Comparison of ENCODE assay signal across 29 cellular contexts in genomic region chr9:88579363-88579715, GRCh38. TPM values are rescaled to one million over a fixed set of nuclear protein-coding genes. Genes with fewer than 3 reads are reported as not detected.
"Had no signal": no experiment of that assay in that cellular context is flagged by ENCODE, and none has a peak within 500 bp of the region (broad histone marks: within the 10 kb centered on the region; RNA-seq: fewer than 3 reads in every experiment).

No MANE protein-coding gene starts in this region.

- H3K9ac ChIP-seq: SK-N-SH had no signal

- H3K4me2 ChIP-seq: SK-N-SH had no signal

- H3K9me3 ChIP-seq: ascending aorta, body of pancreas, breast epithelium, MG63, SJSA1, SK-N-SH had no signal

- H3K27me3 ChIP-seq: ascending aorta, body of pancreas, breast epithelium, MG63, SJSA1 had no signal

- H3K36me3 ChIP-seq: ascending aorta, breast epithelium, MG63, SJSA1 had no signal

- DNase-seq: activated CD4-positive, alpha-beta T cell treated with anti-CD3 and anti-CD28 coated beads, Interleukin-2, amount 10 ng/mL, durations not matched to agents 24 days and 14 days; activated CD4-positive, alpha-beta T cell treated with anti-CD3 and anti-CD28 coated beads, Interleukin-2, amount 50 U/mL, for 4 hours; activated CD8-positive, alpha-beta T cell treated with anti-CD3 and anti-CD28 coated beads, Interleukin-2, amount 10 ng/mL, durations not matched to agents 7 days and 5 days; activated gamma-delta T cell; activated naive CD4-positive, alpha-beta T cell treated with Interleukin-2 at 50 U/mL for 16 hours; activated naive CD8-positive, alpha-beta T cell treated with anti-CD3 and anti-CD28 coated beads, Interleukin-2, amount 10 ng/mL, durations not matched to agents 7 days and 5 days; activated T-cell treated with anti-CD3 and anti-CD28 coated beads, Interleukin-2, amount 50 U/mL, for 24 hours; amygdala; body of pancreas; Kasumi-1; KBM-7; MG63; NCI-H1092 treated with DMSO at 0.1 percent for 48 hours; NCI-H1417; NCI-H1694; NCI-H1930; NCI-H2081 treated with DMSO at 0.1 percent for 48 hours; NCI-H345; NCI-H510A; NCI-H526; NCI-H748 treated with DMSO at 0.1 percent for 48 hours; OCI-M1; SHP77 treated with DMSO at 0.1 percent for 48 hours; SK-N-SH had no signal

- H3K4me3 ChIP-seq: ascending aorta, body of pancreas, breast epithelium, MG63, SJSA1 had no signal

- H3K4me1 ChIP-seq: ascending aorta, breast epithelium had no signal

- H3K27ac ChIP-seq: ascending aorta, body of pancreas, breast epithelium, SJSA1 had no signal

RNA-seq across cellular contexts. Expression of gene NXNL2, which starts 44.4 kb away (rescaled TPM):
- total RNA-seq: activated CD4-positive, alpha-beta T cell treated with anti-CD3 and anti-CD28 coated beads, Interleukin-2, amount 10 ng/mL, durations not matched to agents 24 days and 14 days; activated CD8-positive, alpha-beta T cell treated with anti-CD3 and anti-CD28 coated beads, Interleukin-2, amount 10 ng/mL, durations not matched to agents 7 days and 5 days; activated naive CD8-positive, alpha-beta T cell treated with anti-CD3 and anti-CD28 coated beads, Interleukin-2, amount 10 ng/mL, durations not matched to agents 7 days and 5 days; activated T-helper 2 cell treated with anti-CD3 and anti-CD28 coated beads, Interferon-gamma antibody, Interleukin-2, Interleukin-4, amounts not matched to agents 10 μg/mL and 5 μg/mL and 100 μg/mL, durations not matched to agents 14 hours and 24 hours and 36 hours; ascending aorta; cardiac septum had no signal
